10 cellular contexts compared by ENCODE assay signal in the genomic region with DNA sequence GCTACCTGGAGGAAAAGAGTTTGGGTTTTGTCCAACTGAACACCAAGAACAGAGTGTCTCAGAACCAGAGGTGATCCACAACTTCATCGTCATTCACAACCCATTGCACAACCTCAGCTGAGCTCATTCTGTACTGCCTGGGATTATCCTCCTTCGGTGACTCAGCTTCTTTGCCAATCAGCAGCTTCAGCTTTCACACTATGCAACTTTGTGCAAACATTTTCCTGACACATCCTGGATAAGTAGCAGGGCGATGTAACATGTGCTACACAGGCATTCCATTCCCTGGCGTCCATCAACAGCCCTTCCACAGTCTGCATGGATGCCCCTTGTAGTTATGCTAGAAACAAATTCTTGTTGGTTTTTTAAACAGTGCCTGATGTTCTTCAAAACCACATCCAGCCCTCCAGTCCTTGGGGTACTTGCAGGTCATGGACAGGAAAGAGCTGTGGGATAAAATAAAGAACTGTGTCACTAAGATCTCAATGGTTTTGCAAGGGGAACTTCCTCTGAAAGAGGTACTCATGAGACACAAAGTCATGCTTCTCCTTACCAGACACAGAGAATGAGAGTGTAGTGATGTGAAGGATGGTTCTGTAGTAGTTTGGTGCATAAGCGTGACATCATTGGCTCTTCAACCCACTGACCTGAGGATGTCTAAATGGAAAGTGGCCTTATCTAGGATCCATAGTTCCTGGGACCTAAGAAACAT.
DNase-seq lines count a peak whose midpoint lies in the region; ATAC-seq and TF ChIP-seq lines count a peak whose summit lies in the region.
"Had no signal": no experiment of that assay in that cellular context is flagged by ENCODE, and none has a peak within 500 bp of the region (broad histone marks: within the 10 kb centered on the region; RNA-seq: fewer than 3 reads in every experiment).

No MANE protein-coding gene starts in this region.

- no peaks in the 10 kb centered on the region for H4K20me1 ChIP-seq in MM.1S (ENCODE audit: insufficient read depth, low read length)

- no peaks in the 10 kb centered on the region for H3K9me3 Mint-ChIP-seq in type B pancreatic cell

- H3K27ac ChIP-seq in MM.1S (ENCODE audit: low read length) = no peak overlapping the region

- no peak overlapping the region for H3K4me3 Mint-ChIP-seq in type B pancreatic cell
- H3K4me3 Mint-ChIP-seq: activated T-helper 17 cell treated with anti-CD3 and anti-CD28 coated beads, Interleukin-2, amount 50 U/mL, for 72 hours; neural crest cell had no signal

- ATAC-seq in Right ventricle myocardium superior (ENCODE audit: poor library complexity) = peak; percentile 83
- no peak for ATAC-seq in GM18520 (IDR thresholded peaks at IDR 0.05; ENCODE audit: unreplicated experiment)
- ATAC-seq: activated T-helper 17 cell treated with anti-CD3 and anti-CD28 coated beads, Interleukin-2, amount 50 U/mL, for 72 hours had no signal

- TF ChIP-seq CTCF in type B pancreatic cell (conservative IDR thresholded peaks at IDR 0.05) (no peak), MM.1S (IDR thresholded peaks at IDR 0.05; ENCODE audit: low read length) (no peak)

- H3K27ac Mint-ChIP-seq in type B pancreatic cell = no peak overlapping the region
- H3K27ac Mint-ChIP-seq: activated T-helper 17 cell treated with anti-CD3 and anti-CD28 coated beads, Interleukin-2, amount 50 U/mL, for 72 hours had no signal

- no peak overlapping the region for H3K4me3 ChIP-seq in MM.1S (ENCODE audit: low read length)

- DNase-seq in Right ventricle myocardium superior (peak; percentile 30), cardiac septum (ENCODE audit: low spot score) (no peak), T1000 (lab: John Stamatoyannopoulos, UW) (peak; percentile 57), foreskin melanocyte (peak; percentile 1), type B pancreatic cell (ENCODE audit: extremely low spot score, unreplicated experiment) (no peak), occipital lobe (lab: John Stamatoyannopoulos, UW) (no peak), MM.1S (no peak)

- no peak overlapping the region for H2AFZ ChIP-seq in MM.1S (ENCODE audit: low read length)

- H3K9me3 ChIP-seq in MM.1S (replicated peaks; ENCODE audit: insufficient read depth, low read length) = no peaks in the 10 kb centered on the region

- H3K4me2 ChIP-seq in MM.1S (ENCODE audit: low read depth, low read length) = no peak overlapping the region

- intact Hi-C loops in Right ventricle myocardium superior (cut with DNase I) = no loop called here
- intact Hi-C loops in cardiac septum (cut with DNase I) = no loop called here

- no peaks in the 10 kb centered on the region for H3K9me2 ChIP-seq in MM.1S (replicated peaks; ENCODE audit: insufficient read depth, low read length)

- H3K27me3 Mint-ChIP-seq in type B pancreatic cell = peaks cover 30% of the 10 kb centered on the region

- no peak overlapping the region for H3K9ac ChIP-seq in MM.1S (ENCODE audit: low read length)

- no peaks in the 10 kb centered on the region for H3K36me3 Mint-ChIP-seq in type B pancreatic cell

- no peaks in the 10 kb centered on the region for H3K36me3 ChIP-seq in MM.1S (replicated peaks; ENCODE audit: insufficient read depth, low read length)

- H3K27me3 ChIP-seq in MM.1S (replicated peaks; ENCODE audit: insufficient read depth, low read length) = no peaks in the 10 kb centered on the region

- H3K4me1 ChIP-seq in MM.1S (ENCODE audit: low read length) = no peaks in the 10 kb centered on the region

- H3K4me1 Mint-ChIP-seq in type B pancreatic cell (ENCODE audit: unreplicated experiment) = no peaks in the 10 kb centered on the region
- H3K4me1 Mint-ChIP-seq: activated T-helper 17 cell treated with anti-CD3 and anti-CD28 coated beads, Interleukin-2, amount 50 U/mL, for 72 hours; neural crest cell had no signal

- no peaks in the 10 kb centered on the region for H3K79me2 ChIP-seq in MM.1S (ENCODE audit: low read length)

- H3F3A ChIP-seq in MM.1S (ENCODE audit: insufficient read depth, low read length) = no peaks in the 10 kb centered on the region

Comparison
In these comparisons a context has a peak if more than half of its experiments do, and no peak if none do; other contexts are left out.
1. DNase-seq: peak in Right ventricle myocardium superior (single experiment), T1000 (single experiment) and foreskin melanocyte (single experiment); none in cardiac septum (single experiment), type B pancreatic cell (single experiment), occipital lobe (single experiment) and MM.1S (single experiment).